In the genomic region with DNA sequence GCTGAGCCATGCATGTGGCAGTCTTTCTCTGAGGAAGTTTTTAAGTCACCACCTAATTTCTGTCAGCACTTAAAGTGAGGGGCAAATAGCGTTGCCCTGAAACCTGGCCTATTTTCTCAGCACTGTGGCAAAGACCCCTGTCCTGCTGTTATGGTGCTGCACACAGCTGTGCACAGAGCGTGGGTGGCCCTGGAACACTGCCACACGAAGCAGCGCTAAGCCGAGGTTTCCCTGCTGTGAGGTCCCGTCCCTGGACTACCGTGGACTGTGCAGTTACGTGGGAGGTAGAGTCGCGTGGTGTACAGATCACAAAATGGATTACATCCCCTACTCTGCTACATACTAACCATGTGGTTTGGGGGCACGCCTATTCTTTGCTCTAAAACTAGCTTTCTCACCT, we compare ENCODE assay signal across 21 cellular contexts.
DNase-seq lines count a peak whose midpoint lies in the region; ATAC-seq and TF ChIP-seq lines count a peak whose summit lies in the region.
"Had no signal": no experiment of that assay in that cellular context is flagged by ENCODE, and none has a peak within 500 bp of the region (broad histone marks: within the 10 kb centered on the region; RNA-seq: fewer than 3 reads in every experiment).

No MANE protein-coding gene starts in this region.

- no peaks in the 10 kb centered on the region for H3K79me2 ChIP-seq in SK-N-SH (ENCODE audit: insufficient read depth)

- H3K27ac Mint-ChIP-seq in mesothelial cell of epicardium: peak overlapping the region; percentile 84
- H3K27ac Mint-ChIP-seq: activated CD4-positive, alpha-beta memory T cell treated with anti-CD3 and anti-CD28 coated beads for 36 hours; activated naive CD4-positive, alpha-beta T cell treated with anti-CD3 and anti-CD28 coated beads, Interleukin-2, amount 10 ng/mL, durations not matched to agents 7 days and 5 days; activated T-cell treated with anti-CD3 and anti-CD28 coated beads, Interleukin-2, amount 50 U/mL, for 24 hours; stimulated activated effector memory CD8-positive, alpha-beta T cell treated with anti-CD3 and anti-CD28 coated beads, Interleukin-12 subunit alpha, Interleukin-12 subunit beta, amount 100 ng/mL, for 72 hours had no signal

- no peak for TF ChIP-seq POLR2A in vagina (IDR thresholded peaks at IDR 0.05)

- H3K4me2 ChIP-seq in SK-N-SH: peak overlapping the region; percentile 56; the same call in 1 of the 2 replicates

- TF ChIP-seq RAD21 in SK-N-SH (IDR thresholded peaks at IDR 0.05; ENCODE audit: low read length): no peak

- H3K27ac ChIP-seq in SK-N-SH (ENCODE audit: low read depth in 2 of 2, low read length in 1 of 2): peak overlapping the region; percentile 89 to 95
- H3K27ac ChIP-seq in vagina: peak overlapping the region; percentile 12
- H3K27ac ChIP-seq: foreskin keratinocyte had no signal

- POLR2A ChIA-PET in SK-N-SH (lab: Yijun Ruan, JAX): no interaction called here

- peaks cover 23 to 37% of the 10 kb centered on the region in 2 experiments for H3K4me1 ChIP-seq in SK-N-SH (ENCODE audit: control insufficient read depth in 1 of 2, insufficient read depth in 2 of 2, low read depth in 1 of 2, low read length in 1 of 2)
- H3K4me1 ChIP-seq in vagina: peaks cover 80% of the 10 kb centered on the region
- H3K4me1 ChIP-seq: foreskin keratinocyte had no signal

- H3K4me1 Mint-ChIP-seq in mesothelial cell of epicardium: peaks cover 57% of the 10 kb centered on the region
- H3K4me1 Mint-ChIP-seq: activated naive CD4-positive, alpha-beta T cell treated with anti-CD3 and anti-CD28 coated beads, Interleukin-2, amount 10 ng/mL, durations not matched to agents 7 days and 5 days; stimulated activated effector memory CD8-positive, alpha-beta T cell treated with anti-CD3 and anti-CD28 coated beads, Interleukin-12 subunit alpha, Interleukin-12 subunit beta, amount 100 ng/mL, for 72 hours had no signal

- H3K27me3 Mint-ChIP-seq in mesothelial cell of epicardium (ENCODE audit: low read depth): no peaks in the 10 kb centered on the region

- ATAC-seq in HG03521 (IDR thresholded peaks at IDR 0.05; ENCODE audit: unreplicated experiment): no peak
- ATAC-seq: foreskin keratinocyte; stimulated activated effector memory CD8-positive, alpha-beta T cell treated with anti-CD3 and anti-CD28 coated beads, Interleukin-12 subunit alpha, Interleukin-12 subunit beta, amount 100 ng/mL, for 72 hours had no signal

- H3K4me3 ChIP-seq in SK-N-SH (ENCODE audit: low read depth in 2 of 2, low read length in 1 of 2): no peak overlapping the region
- no peak overlapping the region for H3K4me3 ChIP-seq in fibroblast of villous mesenchyme (ENCODE audit: low read depth, low read length)
- H3K4me3 ChIP-seq in vagina: no peak overlapping the region
- H3K4me3 ChIP-seq: thoracic aorta had no signal

- H3K9me2 ChIP-seq in SK-N-SH: no peaks in the 10 kb centered on the region

- H3K9me3 ChIP-seq in SK-N-SH (no peaks in the 10 kb centered on the region), vagina (no peaks in the 10 kb centered on the region)
- H3K9me3 ChIP-seq: Caco-2, thoracic aorta had no signal

- H3K36me3 ChIP-seq in SK-N-SH (replicated peaks in 1 of 2; ENCODE audit: control insufficient read depth in 1 of 2, insufficient read depth in 2 of 2, low read length in 1 of 2): peaks cover 0 to 7% of the 10 kb centered on the region in 2 experiments
- no peaks in the 10 kb centered on the region for H3K36me3 ChIP-seq in vagina
- H3K36me3 ChIP-seq: thoracic aorta had no signal

- TF ChIP-seq CTCF in SK-N-SH (IDR thresholded peaks at IDR 0.05): no peak
- TF ChIP-seq CTCF in fibroblast of villous mesenchyme (IDR thresholded peaks at IDR 0.05; ENCODE audit: insufficient read depth, low read depth, low read length): no peak
- no peak for TF ChIP-seq CTCF in mesothelial cell of epicardium (IDR thresholded peaks at IDR 0.05; ENCODE audit: unreplicated experiment)
- TF ChIP-seq CTCF in vagina (IDR thresholded peaks at IDR 0.05): no peak

- H3F3A ChIP-seq in SK-N-SH (replicated peaks; ENCODE audit: insufficient read depth): peaks cover 26% of the 10 kb centered on the region

- CTCF ChIA-PET in SK-N-SH (lab: Yijun Ruan, JAX): no interaction called here

- no peaks in the 10 kb centered on the region for H4K20me1 ChIP-seq in SK-N-SH (ENCODE audit: insufficient read depth)

- peaks cover 3% of the 10 kb centered on the region for H3K36me3 Mint-ChIP-seq in mesothelial cell of epicardium
- H3K36me3 Mint-ChIP-seq: activated CD4-positive, alpha-beta memory T cell treated with anti-CD3 and anti-CD28 coated beads for 36 hours; activated naive CD4-positive, alpha-beta T cell treated with anti-CD3 and anti-CD28 coated beads, Interleukin-2, amount 10 ng/mL, durations not matched to agents 7 days and 5 days; stimulated activated effector memory CD8-positive, alpha-beta T cell treated with anti-CD3 and anti-CD28 coated beads, Interleukin-12 subunit alpha, Interleukin-12 subunit beta, amount 100 ng/mL, for 72 hours had no signal

- H2AFZ ChIP-seq in SK-N-SH (ENCODE audit: low read depth): no peak overlapping the region

- H3K9ac ChIP-seq in SK-N-SH: no peak overlapping the region

- H3K27me3 ChIP-seq in SK-N-SH (ENCODE audit: insufficient read depth) (no peaks in the 10 kb centered on the region), vagina (no peaks in the 10 kb centered on the region)
- H3K27me3 ChIP-seq: foreskin keratinocyte had no signal

- WGBS in SK-N-SH (ENCODE audit: low lambda C conversion rate): 87% methylated on average over 7 of the region's 11 CpGs

- DNase-seq in SK-N-SH: no peak
- DNase-seq in fibroblast of villous mesenchyme (ENCODE audit: low read depth): peak; percentile 66
- DNase-seq in mesothelial cell of epicardium (ENCODE audit: low spot score in 2 of 2, unreplicated experiment in 2 of 2): no peak
- peak in 1 of 2 donors; percentile 83 for DNase-seq in vagina (ENCODE audit: extremely low spot score in 2 of 2)
- no peak for DNase-seq in HCEC 1CT
- DNase-seq in T-helper 1 cell: no peak
- DNase-seq: activated CD4-positive, alpha-beta memory T cell treated with anti-CD3 and anti-CD28 coated beads for 36 hours; activated naive CD4-positive, alpha-beta T cell treated with anti-CD3 and anti-CD28 coated beads, Interleukin-2, amount 10 ng/mL, durations not matched to agents 7 days and 5 days; activated T-cell treated with anti-CD3 and anti-CD28 coated beads, Interleukin-2, amount 50 U/mL, for 24 hours; anterior cingulate cortex; Caco-2; effector memory CD4-positive, alpha-beta T cell; foreskin keratinocyte; NCI-H1417; NCI-H2171; NCI-H526 treated with DMSO at 0.1 percent for 48 hours; retina; SHP77 had no signal

- no peak overlapping the region for H3K4me3 Mint-ChIP-seq in mesothelial cell of epicardium
- H3K4me3 Mint-ChIP-seq: activated CD4-positive, alpha-beta memory T cell treated with anti-CD3 and anti-CD28 coated beads for 36 hours; activated naive CD4-positive, alpha-beta T cell treated with anti-CD3 and anti-CD28 coated beads, Interleukin-2, amount 10 ng/mL, durations not matched to agents 7 days and 5 days; activated T-cell treated with anti-CD3 and anti-CD28 coated beads, Interleukin-2, amount 50 U/mL, for 24 hours; stimulated activated effector memory CD8-positive, alpha-beta T cell treated with anti-CD3 and anti-CD28 coated beads, Interleukin-12 subunit alpha, Interleukin-12 subunit beta, amount 100 ng/mL, for 72 hours had no signal

- intact Hi-C loops in vagina (cut with DNase I): no loop called here

- TF ChIP-seq EP300 in SK-N-SH (IDR thresholded peaks at IDR 0.05; ENCODE audit: borderline replicate concordance in 1 of 2, low read depth in 1 of 2, low read length in 1 of 2): no peak

- H3K9me3 Mint-ChIP-seq in mesothelial cell of epicardium: peaks cover 3% of the 10 kb centered on the region
- H3K9me3 Mint-ChIP-seq: activated CD4-positive, alpha-beta memory T cell treated with anti-CD3 and anti-CD28 coated beads for 36 hours; activated naive CD4-positive, alpha-beta T cell treated with anti-CD3 and anti-CD28 coated beads, Interleukin-2, amount 10 ng/mL, durations not matched to agents 7 days and 5 days; activated T-cell treated with anti-CD3 and anti-CD28 coated beads, Interleukin-2, amount 50 U/mL, for 24 hours; stimulated activated effector memory CD8-positive, alpha-beta T cell treated with anti-CD3 and anti-CD28 coated beads, Interleukin-12 subunit alpha, Interleukin-12 subunit beta, amount 100 ng/mL, for 72 hours had no signal

TF ChIP-seq in SK-N-SH, 30 proteins besides CTCF, POLR2A, EP300 and RAD21 (continues in another document):
- TF ChIP-seq TCF12 (IDR thresholded peaks at IDR 0.05): no peak
- TF ChIP-seq NRF1 (IDR thresholded peaks at IDR 0.05; ENCODE audit: low read depth, low read length): no peak
- TF ChIP-seq MEF2A (IDR thresholded peaks at IDR 0.05; ENCODE audit: borderline replicate concordance, low read depth): no peak
- TF ChIP-seq, protein P1, sequence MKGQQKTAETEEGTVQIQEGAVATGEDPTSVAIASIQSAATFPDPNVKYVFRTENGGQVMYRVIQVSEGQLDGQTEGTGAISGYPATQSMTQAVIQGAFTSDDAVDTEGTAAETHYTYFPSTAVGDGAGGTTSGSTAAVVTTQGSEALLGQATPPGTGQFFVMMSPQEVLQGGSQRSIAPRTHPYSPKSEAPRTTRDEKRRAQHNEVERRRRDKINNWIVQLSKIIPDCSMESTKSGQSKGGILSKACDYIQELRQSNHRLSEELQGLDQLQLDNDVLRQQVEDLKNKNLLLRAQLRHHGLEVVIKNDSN (IDR thresholded peaks at IDR 0.05; ENCODE audit: borderline replicate concordance, low read depth): no peak
- TF ChIP-seq SIN3A (IDR thresholded peaks at IDR 0.05; ENCODE audit: borderline replicate concordance, low read depth, low read length): no peak
- TF ChIP-seq, protein P2, sequence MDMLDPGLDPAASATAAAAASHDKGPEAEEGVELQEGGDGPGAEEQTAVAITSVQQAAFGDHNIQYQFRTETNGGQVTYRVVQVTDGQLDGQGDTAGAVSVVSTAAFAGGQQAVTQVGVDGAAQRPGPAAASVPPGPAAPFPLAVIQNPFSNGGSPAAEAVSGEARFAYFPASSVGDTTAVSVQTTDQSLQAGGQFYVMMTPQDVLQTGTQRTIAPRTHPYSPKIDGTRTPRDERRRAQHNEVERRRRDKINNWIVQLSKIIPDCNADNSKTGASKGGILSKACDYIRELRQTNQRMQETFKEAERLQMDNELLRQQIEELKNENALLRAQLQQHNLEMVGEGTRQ (IDR thresholded peaks at IDR 0.05; ENCODE audit: borderline replicate concordance, low read depth, low read length): no peak
- TF ChIP-seq NFIC (IDR thresholded peaks at IDR 0.05; ENCODE audit: borderline replicate concordance): no peak
- no peak for TF ChIP-seq ELF1 (IDR thresholded peaks at IDR 0.05)
- no peak for TF ChIP-seq EZH2phosphoT487 (IDR thresholded peaks at IDR 0.05; ENCODE audit: borderline replicate concordance, low read depth)
- TF ChIP-seq MXI1 (IDR thresholded peaks at IDR 0.05; ENCODE audit: low read depth, low read length): no peak
